10 cellular contexts compared by ENCODE assay signal in the genomic region with DNA sequence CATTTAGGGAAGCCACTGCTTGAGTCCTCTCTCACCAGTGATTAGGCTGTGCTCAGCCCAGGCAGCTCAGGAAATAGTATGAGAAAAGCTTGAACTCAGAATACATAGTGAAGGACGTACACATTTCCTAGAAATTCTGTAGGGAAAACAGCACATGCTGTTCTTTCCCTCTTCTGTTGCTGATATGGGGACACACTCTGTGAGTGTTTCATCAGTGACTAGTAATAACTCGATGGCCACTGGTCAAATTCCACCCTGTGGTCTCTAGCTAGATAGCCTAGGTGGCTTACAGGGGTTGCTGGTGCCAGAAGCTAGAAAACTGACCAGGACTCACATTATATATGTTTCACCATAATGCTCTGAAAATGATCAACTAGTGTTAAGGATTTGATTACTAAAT.
"Had no signal": no experiment of that assay in that cellular context is flagged by ENCODE, and none has a peak within 500 bp of the region (broad histone marks: within the 10 kb centered on the region; RNA-seq: fewer than 3 reads in every experiment).

No MANE protein-coding gene starts in this region.

- H3K4me3 ChIP-seq: GM23248, HAP-1, K562 had no signal

- DNase-seq: GM23248, H7, HFFc6, IMR-90, KG1 had no signal

- H3K9me3 Mint-ChIP-seq: HFFc6 had no signal

- H2AFZ ChIP-seq: GM23248 had no signal

- H3K9ac ChIP-seq: GM23248 had no signal

- H3K4me1 ChIP-seq: HAP-1 had no signal

- FAIRE-seq: HTR-8/SVneo had no signal

- H3K27ac ChIP-seq: GM23248, HL-60 had no signal

- H3K4me3 Mint-ChIP-seq: HFFc6 had no signal

- H3K9me3 ChIP-seq: HAP-1 had no signal

- H3K27ac Mint-ChIP-seq: HFFc6 had no signal

- ATAC-seq: HCT116, K562 had no signal

- H3K36me3 ChIP-seq: HAP-1 had no signal
